In genomic region chr22:45200230-45200629, GRCh38 we compare ENCODE assay signal across 15 cellular contexts. TPM values are rescaled to one million over a fixed set of nuclear protein-coding genes. Genes with fewer than 3 reads are reported as not detected.
DNase-seq lines count a peak whose midpoint lies in the region; FAIRE-seq and TF ChIP-seq lines count a peak whose summit lies in the region.
"Had no signal": no experiment of that assay in that cellular context is flagged by ENCODE, and none has a peak within 500 bp of the region (broad histone marks: within the 10 kb centered on the region; RNA-seq: fewer than 3 reads in every experiment).

No MANE protein-coding gene starts in this region.

- H2BK12ac ChIP-seq in mesenchymal stem cell (ENCODE audit: low read length in 2 of 2) = peak overlapping the region; percentile 44 to 98

- H3K27ac Mint-ChIP-seq in HFFc6 (peak overlapping the region; percentile 57), astrocyte (ENCODE audit: unreplicated experiment) (no peak overlapping the region)

- H3K23ac ChIP-seq in mesenchymal stem cell (ENCODE audit: low read length in 2 of 2) = peak overlapping the region in 1 of 2 experiments; percentile 92

- no peak overlapping the region for H2AK5ac ChIP-seq in mesenchymal stem cell (ENCODE audit: low read length, severe bottlenecking)

- H3K14ac ChIP-seq in mesenchymal stem cell (ENCODE audit: low read length in 2 of 2) = peak overlapping the region in 1 of 2 experiments; percentile 94

- H3K27me3 ChIP-seq in astrocyte (ENCODE audit: insufficient read depth, low read length) (no peaks in the 10 kb centered on the region), mesenchymal stem cell (ENCODE audit: control insufficient read depth in 1 of 2, insufficient read depth in 1 of 2, low read length in 2 of 2) (no peaks in the 10 kb centered on the region), smooth muscle cell (ENCODE audit: low read depth) (no peaks in the 10 kb centered on the region)

- H3K4me3 Mint-ChIP-seq in HFFc6 (peak overlapping the region; percentile 27; the same call in 1 of the 2 replicates), astrocyte (ENCODE audit: unreplicated experiment) (no peak overlapping the region)

- peaks cover 2% of the 10 kb centered on the region for H3K36me3 ChIP-seq in astrocyte (ENCODE audit: insufficient read depth, low read length)
- peaks cover 83 to 86% of the 10 kb centered on the region in 2 experiments for H3K36me3 ChIP-seq in mesenchymal stem cell (ENCODE audit: control insufficient read depth in 1 of 2, insufficient read depth in 2 of 2, low read depth in 1 of 2, low read length in 2 of 2)
- H3K36me3 ChIP-seq in smooth muscle cell (ENCODE audit: low read depth) = no peaks in the 10 kb centered on the region

- H2BK120ac ChIP-seq in mesenchymal stem cell (ENCODE audit: low read depth, low read length) = no peak overlapping the region

- H3K9me3 ChIP-seq in astrocyte (ENCODE audit: insufficient read depth, low read depth, low read length) (no peaks in the 10 kb centered on the region), mesenchymal stem cell (ENCODE audit: control insufficient read depth, low read length) (no peaks in the 10 kb centered on the region), smooth muscle cell (replicated peaks; ENCODE audit: low read depth) (no peaks in the 10 kb centered on the region)

- peak overlapping the region; percentile 1 to 90 for H3K18ac ChIP-seq in mesenchymal stem cell (ENCODE audit: low read depth in 1 of 2, low read length in 2 of 2)

- no peak for DNase-seq in HFFc6
- no peak for DNase-seq in astrocyte (ENCODE audit: low read depth)
- no peak for DNase-seq in mesenchymal stem cell
- no peak for DNase-seq in smooth muscle cell (lab: John Stamatoyannopoulos, UW; ENCODE audit: unreplicated experiment)
- no peak for DNase-seq in NCI-H345 treated with DMSO at 0.1 percent for 48 hours (lab: John Stamatoyannopoulos, UW; ENCODE audit: unreplicated experiment)
- no peak for DNase-seq in dedifferentiated amniotic fluid mesenchymal stem cell (ENCODE audit: extremely low spot score)
- DNase-seq in stimulated activated CD4-positive, alpha-beta T cell treated with anti-CD3 and anti-CD28 coated beads, Interleukin-1b, Interleukin-23, amount 100 ng/mL, for 48 hours = no peak
- DNase-seq: AML-193, NCI-H1092, NCI-H146, NCI-H2081, NCI-H510A, NCI-H774 had no signal

- H3K4me3 ChIP-seq in astrocyte (ENCODE audit: insufficient read depth, low read depth, low read length) (no peak overlapping the region), mesenchymal stem cell (ENCODE audit: insufficient read depth in 1 of 2, low read depth in 1 of 2, low read length in 2 of 2) (no peak overlapping the region), smooth muscle cell (no peak overlapping the region)
- H3K4me3 ChIP-seq: SK-N-MC had no signal

- peaks cover 14% of the 10 kb centered on the region for H3K79me1 ChIP-seq in mesenchymal stem cell (replicated peaks; ENCODE audit: low read length, poor library complexity, severe bottlenecking)

- H3K4me1 ChIP-seq in astrocyte (ENCODE audit: insufficient read depth, low read length) = peaks cover 27% of the 10 kb centered on the region
- H3K4me1 ChIP-seq in mesenchymal stem cell (ENCODE audit: control insufficient read depth, insufficient read depth, low read depth, low read length) = peaks cover 26% of the 10 kb centered on the region
- peaks cover 5% of the 10 kb centered on the region for H3K4me1 ChIP-seq in smooth muscle cell (ENCODE audit: low read depth)

- H3F3A ChIP-seq in smooth muscle cell (ENCODE audit: low read depth) = peaks cover 3% of the 10 kb centered on the region

- H3K4me1 Mint-ChIP-seq in HFFc6 (ENCODE audit: low read depth) = peaks cover 20% of the 10 kb centered on the region
- peaks cover 14% of the 10 kb centered on the region for H3K4me1 Mint-ChIP-seq in astrocyte (ENCODE audit: low read depth, unreplicated experiment)

- H3K36me3 Mint-ChIP-seq in HFFc6 (ENCODE audit: low read depth) (peaks cover 6% of the 10 kb centered on the region; the same call in 1 of the 2 replicates), astrocyte (ENCODE audit: low read depth, unreplicated experiment) (peaks cover 18% of the 10 kb centered on the region)

- H3K27ac ChIP-seq in astrocyte (ENCODE audit: low read depth, low read length) (peak overlapping the region; percentile 100), mesenchymal stem cell (ENCODE audit: low read length, poor library complexity, severe bottlenecking) (no peak overlapping the region), smooth muscle cell (ENCODE audit: low read depth) (peak overlapping the region; percentile 95)
- H3K27ac ChIP-seq: SK-N-MC had no signal

- H3K9me3 Mint-ChIP-seq in HFFc6 (no peaks in the 10 kb centered on the region), astrocyte (ENCODE audit: unreplicated experiment) (no peaks in the 10 kb centered on the region)

- peak overlapping the region; percentile 3 to 87 for H3K4ac ChIP-seq in mesenchymal stem cell (ENCODE audit: low read depth in 1 of 2, low read length in 2 of 2)

- H4K91ac ChIP-seq in mesenchymal stem cell (ENCODE audit: low read length) = peak overlapping the region; percentile 7

- H3K79me2 ChIP-seq in astrocyte (ENCODE audit: insufficient read depth, low read length) (no peaks in the 10 kb centered on the region), smooth muscle cell (ENCODE audit: low read depth) (no peaks in the 10 kb centered on the region)

- 74% methylated on average over 9 of the region's 9 CpGs for WGBS in mesenchymal stem cell
- 84% methylated on average over 9 of the region's 9 CpGs for WGBS in smooth muscle cell (ENCODE audit: low lambda C conversion rate)

- FAIRE-seq in astrocyte (lab: Jason Lieb, UNC) = no peak
- FAIRE-seq: HepG2 had no signal

- peak overlapping the region; percentile 22 for H4K8ac ChIP-seq in mesenchymal stem cell (ENCODE audit: low read length)

- H3K4me2 ChIP-seq in astrocyte (ENCODE audit: low read length) (no peak overlapping the region), mesenchymal stem cell (ENCODE audit: low read length, poor library complexity, severe bottlenecking) (no peak overlapping the region), smooth muscle cell (no peak overlapping the region)

- H4K20me1 ChIP-seq in astrocyte (ENCODE audit: insufficient read depth, low read length) (peaks cover 17% of the 10 kb centered on the region), smooth muscle cell (ENCODE audit: low read depth) (peaks cover 14% of the 10 kb centered on the region)

- H2BK5ac ChIP-seq in mesenchymal stem cell (ENCODE audit: low read depth, low read length, poor library complexity, severe bottlenecking) = no peak overlapping the region

- TF ChIP-seq CTCF in HFFc6 (IDR thresholded peaks at IDR 0.05) (no peak), astrocyte (IDR thresholded peaks at IDR 0.05; ENCODE audit: insufficient read depth, low read depth, low read length) (no peak), smooth muscle cell (IDR thresholded peaks at IDR 0.05; ENCODE audit: borderline replicate concordance, insufficient read depth, poor library complexity, severe bottlenecking) (no peak)

- no peak overlapping the region for H2AFZ ChIP-seq in astrocyte (ENCODE audit: low read depth, low read length)
- H2AFZ ChIP-seq in mesenchymal stem cell (ENCODE audit: low read depth, low read length) = no peak overlapping the region
- no peak overlapping the region for H2AFZ ChIP-seq in smooth muscle cell (ENCODE audit: low read depth)

- H2BK15ac ChIP-seq in mesenchymal stem cell (ENCODE audit: low read depth, poor library complexity, severe bottlenecking) = peak overlapping the region; percentile 56

- H3K9ac ChIP-seq in astrocyte (ENCODE audit: low read length) (peak overlapping the region; percentile 94), mesenchymal stem cell (ENCODE audit: low read length) (no peak overlapping the region), smooth muscle cell (ENCODE audit: low read depth) (peak overlapping the region; percentile 37)

- H3K27me3 Mint-ChIP-seq in HFFc6 (ENCODE audit: insufficient read depth) (peaks cover 1% of the 10 kb centered on the region; the same call in 1 of the 2 replicates), astrocyte (ENCODE audit: low read depth, unreplicated experiment) (no peaks in the 10 kb centered on the region)

RNA-seq across cellular contexts. Expression of gene NUP50, which starts 36.5 kb away (rescaled TPM):
- 10 to 100 TPM; 44.3 to 63.0 (median 56.6) TPM for total RNA-seq in HFFc6 (2021; fragmentation: NEBNext Ultra II Directional; extraction: Animal tissue kit (Norgen Biotek cat#: 25700))
- total RNA-seq in astrocyte (49.6 and 56.4 TPM in 2 replicates), smooth muscle cell (21.0 and 33.5 TPM in 2 replicates)
- 31.3 TPM for polyA plus RNA-seq in mesenchymal stem cell (2013, experiment 1 of 2)
- polyA plus RNA-seq in mesenchymal stem cell (2013, experiment 2 of 2) = 31.6 TPM
- polyA plus RNA-seq in smooth muscle cell = 16.8 and 18.6 TPM in 2 replicates

RNA-seq across cellular contexts. Expression of gene KIAA0930, which starts 40.5 kb away (rescaled TPM):
- 10 to 100 TPM; 53.9 to 70.1 (median 57.8) TPM for total RNA-seq in HFFc6 (2021; fragmentation: NEBNext Ultra II Directional; extraction: Animal tissue kit (Norgen Biotek cat#: 25700))
- total RNA-seq in astrocyte (107 and 117 TPM in 2 replicates), smooth muscle cell (35.9 and 44.8 TPM in 2 replicates)
- 99.4 TPM for polyA plus RNA-seq in mesenchymal stem cell (2013, experiment 1 of 2)
- polyA plus RNA-seq in mesenchymal stem cell (2013, experiment 2 of 2) = 104 TPM
- 37.6 and 49.0 TPM in 2 replicates for polyA plus RNA-seq in smooth muscle cell
